Comparison of ENCODE assay signal across 21 cellular contexts in the genomic region with DNA sequence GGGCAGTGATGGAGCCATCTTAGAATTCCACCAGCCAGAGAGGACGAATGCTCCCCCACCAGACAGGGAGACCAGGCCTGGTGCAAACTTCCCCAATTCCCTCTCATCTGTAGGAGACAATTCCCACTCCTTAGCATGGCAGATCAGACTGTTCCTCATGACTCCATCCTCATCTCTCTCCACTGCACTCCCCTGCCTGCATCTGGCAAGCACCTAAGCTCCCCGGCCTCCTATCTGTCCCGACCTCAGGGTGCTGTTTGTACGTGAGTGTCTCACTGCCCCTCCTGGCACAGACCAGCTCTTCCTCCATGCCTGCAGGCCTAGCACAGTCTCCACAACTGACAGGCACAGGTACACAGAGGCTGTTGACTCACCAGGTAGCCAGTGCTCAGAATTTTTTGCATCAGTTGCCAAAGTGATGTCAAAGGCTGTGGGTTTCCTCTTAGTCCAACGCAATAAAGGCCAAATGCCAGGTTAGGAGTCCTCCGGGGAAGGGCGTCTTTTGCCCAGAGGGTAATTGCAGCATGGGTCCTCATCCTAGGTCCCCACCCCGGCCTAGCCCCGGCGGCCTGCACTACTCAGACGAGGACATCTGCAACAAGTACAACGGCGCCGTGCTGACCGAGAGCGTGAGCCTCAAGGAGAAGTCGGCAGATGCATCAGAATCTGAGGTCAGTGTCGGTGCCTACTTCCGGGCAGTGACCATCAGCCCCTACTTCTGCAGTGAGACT.
DNase-seq lines count a peak whose midpoint lies in the region; ATAC-seq, FAIRE-seq and TF ChIP-seq lines count a peak whose summit lies in the region.
"Had no signal": no experiment of that assay in that cellular context is flagged by ENCODE, and none has a peak within 500 bp of the region (broad histone marks: within the 10 kb centered on the region; RNA-seq: fewer than 3 reads in every experiment).

No MANE protein-coding gene starts in this region.

- no peak overlapping the region for H3K23ac ChIP-seq in H1 (ENCODE audit: insufficient read length)

- no peak overlapping the region for H3K9ac ChIP-seq in H1 (replicated peaks in 1 of 4; ENCODE audit: extremely low read depth in 1 of 4, low read depth in 3 of 4, low read length in 3 of 4)
- H3K9ac ChIP-seq: BLaER1, GM23248 had no signal

- peaks cover 3% of the 10 kb centered on the region; the same call in 1 of the 2 replicates for H3K23me2 ChIP-seq in H1 (ENCODE audit: low read depth, low read length)

- no peak overlapping the region for H3K4me2 ChIP-seq in H1 (ENCODE audit: insufficient read depth in 1 of 2, low read depth in 2 of 2, low read length in 2 of 2)
- H3K4me2 ChIP-seq: BLaER1 had no signal

- H3K4me3 ChIP-seq in heart left ventricle (no peak overlapping the region), H1 (ENCODE audit: extremely low read depth in 1 of 4, insufficient read depth in 2 of 4, low read depth in 3 of 4, low read length in 4 of 4) (no peak overlapping the region), upper lobe of right lung (no peak overlapping the region)
- H3K4me3 ChIP-seq: BLaER1, GM12878, GM23248, SK-N-MC had no signal

- H3K27me3 ChIP-seq in heart left ventricle: no peaks in the 10 kb centered on the region
- no peaks in the 10 kb centered on the region for H3K27me3 ChIP-seq in H1 (replicated peaks in 1 of 4; ENCODE audit: control insufficient read depth in 3 of 4, extremely low read depth in 1 of 4, insufficient read depth in 3 of 4, low read length in 3 of 4)
- H3K27me3 ChIP-seq in upper lobe of right lung: no peaks in the 10 kb centered on the region
- H3K27me3 ChIP-seq: BLaER1 had no signal

- no peak for TF ChIP-seq CTCF in heart left ventricle (IDR thresholded peaks at IDR 0.05)
- TF ChIP-seq CTCF in H1 (IDR thresholded peaks at IDR 0.05; ENCODE audit: control extremely low read depth in 1 of 3, insufficient read depth in 1 of 3, low read depth in 1 of 3, low read length in 3 of 3): no peak
- TF ChIP-seq CTCF in neural crest cell (conservative IDR thresholded peaks at IDR 0.05): no peak
- no peak for TF ChIP-seq CTCF in upper lobe of right lung (IDR thresholded peaks at IDR 0.05)

- H3K79me1 ChIP-seq in H1 (ENCODE audit: low read depth, low read length): no peaks in the 10 kb centered on the region

- peaks cover 9% of the 10 kb centered on the region for H3K9me3 Mint-ChIP-seq in neural crest cell

- H4K8ac ChIP-seq in H1 (ENCODE audit: extremely low read depth, insufficient read depth, low read length): peak overlapping the region; percentile 53; the same call in 1 of the 2 replicates

- peak overlapping the region; percentile 6; the same call in 1 of the 2 replicates for H2BK15ac ChIP-seq in H1 (ENCODE audit: low read length)

- no peak overlapping the region for H3K14ac ChIP-seq in H1 (ENCODE audit: insufficient read length)

- H3K4ac ChIP-seq in H1 (replicated peaks; ENCODE audit: insufficient read length, low read depth, low read length): no peak overlapping the region

- POLR2A ChIA-PET in H1 (lab: Charles Lee; ENCODE audit: partially characterized antibody): interaction anchor here (1.0 kb wide), 1 partner anchor 13 kb away, joined by 3 read pairs; no protein-coding TSS in a partner anchor

- no peak overlapping the region for H4K5ac ChIP-seq in H1 (ENCODE audit: insufficient read length, low read depth, low read length)

- CTCF ChIA-PET in H1 (lab: Charles Lee; ENCODE audit: partially characterized antibody): interaction anchor here (0.7 to 1.4 kb wide), 2 partner anchors 22 to 24 kb away, joined by 3 read pairs; no protein-coding TSS in a partner anchor

- H3K36me3 ChIP-seq in heart left ventricle (no peaks in the 10 kb centered on the region), H1 (ENCODE audit: control insufficient read depth in 2 of 4, insufficient read depth in 4 of 4, low read length in 3 of 4) (no peaks in the 10 kb centered on the region; a peak in 1 of 8 replicates), upper lobe of right lung (no peaks in the 10 kb centered on the region)
- H3K36me3 ChIP-seq: BLaER1 had no signal

- H3K36me3 Mint-ChIP-seq in neural crest cell (ENCODE audit: low read depth): peaks cover 28% of the 10 kb centered on the region
- H3K36me3 Mint-ChIP-seq: CD4-positive, alpha-beta memory T cell had no signal

- intact Hi-C loops in cardiac septum (cut with DNase I) (no loop called here), heart left ventricle (cut with DNase I) (no loop called here), upper lobe of right lung (cut with DNase I) (no loop called here)

- H3K56ac ChIP-seq in H1 (replicated peaks; ENCODE audit: insufficient read length, low read depth, low read length): no peak overlapping the region

- H3K27ac ChIP-seq in heart left ventricle (no peak overlapping the region), H1 (ENCODE audit: low read depth, low read length) (no peak overlapping the region), upper lobe of right lung (no peak overlapping the region)
- H3K27ac ChIP-seq: BLaER1, GM23248, SK-N-MC had no signal

- no peaks in the 10 kb centered on the region for H3K27me3 Mint-ChIP-seq in neural crest cell (ENCODE audit: low read depth)

- H2BK20ac ChIP-seq in H1 (ENCODE audit: low read length): no peak overlapping the region

- TF ChIP-seq POLR2A in heart left ventricle (IDR thresholded peaks at IDR 0.05) (no peak), H1 (IDR thresholded peaks at IDR 0.05; ENCODE audit: control extremely low read depth in 1 of 2, low read depth in 2 of 2, low read length in 2 of 2) (no peak)

- peak overlapping the region; percentile 10 for H3K27ac Mint-ChIP-seq in neural crest cell (ENCODE audit: unreplicated experiment)

- H2AFZ ChIP-seq in H1 (ENCODE audit: low read length): no peak overlapping the region
- H2AFZ ChIP-seq: GM23248 had no signal

- no peak for TF ChIP-seq EP300 in H1 (IDR thresholded peaks at IDR 0.05; ENCODE audit: borderline replicate concordance in 1 of 2, low read depth in 2 of 2, low read length in 2 of 2)

- no peak overlapping the region for H2BK12ac ChIP-seq in H1 (ENCODE audit: low read depth, low read length)

- H3K79me2 ChIP-seq in H1 (ENCODE audit: control insufficient read depth in 1 of 2, insufficient read depth in 2 of 2, low read length in 2 of 2): no peaks in the 10 kb centered on the region

- no peak for FAIRE-seq in H1 (lab: Jason Lieb, UNC)
- FAIRE-seq: GM12878, GM19239 had no signal

- DNase-seq in cardiac septum (ENCODE audit: low spot score) (peak; percentile 68), heart left ventricle (no peak), H1 (ENCODE audit: low read depth in 1 of 2, low spot score in 2 of 2) (no peak), neural crest cell (ENCODE audit: low read depth, low spot score) (no peak), upper lobe of right lung (peak; percentile 55), medulla oblongata (ENCODE audit: extremely low spot score) (no peak), HuH-7 (ENCODE audit: low spot score) (no peak)
- DNase-seq: Calu3; CD4-positive, alpha-beta memory T cell; EL; GM23248; NCI-H1105 treated with DMSO at 0.1 percent for 48 hours; NCI-H1694 treated with DMSO at 0.1 percent for 48 hours; NCI-H226; NCI-H524 had no signal

- 88 to 94% (median 92%) methylated on average over 14 to 19 of the region's 19 CpGs for WGBS in heart left ventricle, 4 donors
- 89% methylated on average over 19 of the region's 19 CpGs; no CpG with 5 or more reads in 1 of the 2 experiments for WGBS in H1 (ENCODE audit: extremely low coverage in 1 of 2, insufficient coverage in 1 of 2, insufficient read length in 1 of 2, insufficient replicate concordance in 2 of 2, low coverage in 1 of 2, low lambda C conversion rate in 2 of 2, missing lambda C conversion rate in 1 of 2), 2 experiments

- H3K9me3 ChIP-seq in heart left ventricle (peaks cover 0 to 9% (median 2%) of the 10 kb centered on the region in 12 donors), H1 (ENCODE audit: insufficient read depth in 2 of 2, low read depth in 1 of 2, low read length in 1 of 2) (peaks cover 0 to 6% of the 10 kb centered on the region in 2 experiments; a peak in 2 of 4 replicates), upper lobe of right lung (no peaks in the 10 kb centered on the region)
- H3K9me3 ChIP-seq: BLaER1 had no signal

- H2BK5ac ChIP-seq in H1 (ENCODE audit: low read depth, low read length): no peak overlapping the region

- H2BK120ac ChIP-seq in H1 (replicated peaks; ENCODE audit: low read depth, low read length): no peak overlapping the region

- no peak overlapping the region for H3K18ac ChIP-seq in H1 (ENCODE audit: extremely low read depth, low read length)

- H4K20me1 ChIP-seq in H1 (replicated peaks in 1 of 2; ENCODE audit: control insufficient read depth in 1 of 2, insufficient read depth in 2 of 2, low read length in 2 of 2): peaks cover 0 to 3% of the 10 kb centered on the region in 2 experiments
- H4K20me1 ChIP-seq: BLaER1 had no signal

- H3K4me3 Mint-ChIP-seq in neural crest cell: no peak overlapping the region
- H3K4me3 Mint-ChIP-seq: CD4-positive, alpha-beta memory T cell had no signal

- H3K4me1 Mint-ChIP-seq in neural crest cell: peaks cover 19% of the 10 kb centered on the region

- ATAC-seq in heart left ventricle (no peak), upper lobe of right lung (no peak), HG02981 (IDR thresholded peaks at IDR 0.05; ENCODE audit: unreplicated experiment) (no peak)
- ATAC-seq: GM12878, HCT116 had no signal

- no peaks in the 10 kb centered on the region for H3K4me1 ChIP-seq in heart left ventricle
- peaks cover 2 to 14% (median 5%) of the 10 kb centered on the region in 4 experiments for H3K4me1 ChIP-seq in H1 (replicated peaks in 1 of 4; ENCODE audit: control insufficient read depth in 3 of 4, insufficient read depth in 4 of 4, low read length in 3 of 4)
- H3K4me1 ChIP-seq in upper lobe of right lung: no peaks in the 10 kb centered on the region
- H3K4me1 ChIP-seq: BLaER1 had no signal

- peak overlapping the region; percentile 20 for H4K91ac ChIP-seq in H1 (replicated peaks; ENCODE audit: insufficient read length, low read length)

- no peak overlapping the region for H2AK5ac ChIP-seq in H1 (ENCODE audit: low read depth, low read length)

- no peak for TF ChIP-seq RAD21 in H1 (IDR thresholded peaks at IDR 0.05 in 1 of 2, conservative IDR thresholded peaks at IDR 0.05 in 1 of 2; ENCODE audit: low read depth in 2 of 2, low read length in 2 of 2)

TF ChIP-seq in H1, 55 proteins besides CTCF, POLR2A, EP300 and RAD21 (continues in another document):
- TF ChIP-seq SIX5 (IDR thresholded peaks at IDR 0.05; ENCODE audit: low read depth, low read length): no peak

Comparison
In these comparisons a context has a peak if more than half of its experiments do, and no peak if none do; other contexts are left out.
1. DNase-seq: peak in cardiac septum (single experiment) and upper lobe of right lung (single experiment); none in heart left ventricle (0 of 5), H1 (0 of 2), neural crest cell (single experiment), medulla oblongata (single experiment) and HuH-7 (single experiment).